ENCODE assay signal across 26 cellular contexts in genomic region chr17:72492494-72492893, GRCh38.
DNase-seq lines count a peak whose midpoint lies in the region; ATAC-seq, FAIRE-seq and TF ChIP-seq lines count a peak whose summit lies in the region.
"Had no signal": no experiment of that assay in that cellular context is flagged by ENCODE, and none has a peak within 500 bp of the region (broad histone marks: within the 10 kb centered on the region; RNA-seq: fewer than 3 reads in every experiment).

No MANE protein-coding gene starts in this region.

- H3K9me3 Mint-ChIP-seq in HFFc6, result no peaks in the 10 kb centered on the region
- H3K9me3 Mint-ChIP-seq: H9 had no signal

- in situ Hi-C loops in HepG2 (cut with HindIII; ENCODE audit: extremely low pct_ligation_motif_present, low pct_unique_long_range_greater_than_20kb), result no loop called here
- in situ Hi-C loops in K562 (cut with MboI), result no loop called here

- H3K27ac ChIP-seq in HepG2 (ENCODE audit: extremely low read length, insufficient read depth, low read length), result no peak overlapping the region
- no peak overlapping the region for H3K27ac ChIP-seq in right lobe of liver
- H3K27ac ChIP-seq in K562 (ENCODE audit: extremely low read depth, low read depth, low read length), result no peak overlapping the region
- no peak overlapping the region for H3K27ac ChIP-seq in spleen
- no peak overlapping the region for H3K27ac ChIP-seq in PC-9
- H3K27ac ChIP-seq: 22Rv1; BLaER1 treated with 17β-estradiol and CSF1 and Interleukin-3, amounts not matched to agents 10 nM and 100 nM had no signal

- H3K27me3 ChIP-seq in HepG2 (ENCODE audit: control insufficient read depth in 1 of 2, insufficient read depth in 2 of 2, low read length in 2 of 2), result no peaks in the 10 kb centered on the region
- no peaks in the 10 kb centered on the region for H3K27me3 ChIP-seq in right lobe of liver
- no peaks in the 10 kb centered on the region for H3K27me3 ChIP-seq in K562 (ENCODE audit: control insufficient read depth in 2 of 2, insufficient read depth in 2 of 2, low read length in 2 of 2)
- peaks cover 0 to 12% (median 0%) of the 10 kb centered on the region in 7 donors for H3K27me3 ChIP-seq in spleen (replicated peaks in 1 of 7)
- no peaks in the 10 kb centered on the region for H3K27me3 ChIP-seq in PC-9 (ENCODE audit: insufficient read depth, low read depth)
- H3K27me3 ChIP-seq: BE2C; BLaER1 treated with 17β-estradiol and CSF1 and Interleukin-3, amounts not matched to agents 10 nM and 100 nM had no signal

- no peak overlapping the region for H3K4me3 Mint-ChIP-seq in HFFc6
- H3K4me3 Mint-ChIP-seq: CD14-positive monocyte; CD4-positive, alpha-beta T cell; GM23338; H9 had no signal

- H3K9ac ChIP-seq in HepG2 (ENCODE audit: insufficient read depth, low read depth, low read length), result no peak overlapping the region
- H3K9ac ChIP-seq in K562 (ENCODE audit: insufficient read depth in 1 of 2, low read depth in 2 of 2, low read length in 2 of 2), result no peak overlapping the region
- H3K9ac ChIP-seq: BLaER1 treated with 17β-estradiol and CSF1 and Interleukin-3, amounts not matched to agents 10 nM and 100 nM had no signal

- peak; percentile 48 for DNase-seq in HepG2 (ENCODE audit: low spot score)
- no peak for DNase-seq in right lobe of liver
- no peak for DNase-seq in K562 (ENCODE audit: extremely low read depth in 1 of 4, low spot score in 3 of 4)
- DNase-seq in spleen, result peak; percentile 3
- no peak for DNase-seq in HFFc6
- no peak for DNase-seq in T-helper 2 cell
- DNase-seq in NCI-H2171 (lab: John Stamatoyannopoulos, UW), result no peak
- no peak for DNase-seq in PC-9
- DNase-seq: ACHN; AML-193; BE2C; Calu3; CD4-positive, alpha-beta T cell; COR-L47; DMS53; DMS79 treated with DMSO at 0.1 percent for 48 hours; GF-D8; H9 had no signal

- peaks cover 14% of the 10 kb centered on the region; the same call in 1 of the 2 replicates for H3F3A ChIP-seq in PC-9 (ENCODE audit: insufficient read depth, low read depth)

- no peak overlapping the region for H3K27ac Mint-ChIP-seq in HFFc6
- H3K27ac Mint-ChIP-seq: CD14-positive monocyte; CD4-positive, alpha-beta T cell; GM23338; H9 had no signal

- H3K9me1 ChIP-seq in K562 (ENCODE audit: control insufficient read depth, insufficient read depth, low read length), result no peaks in the 10 kb centered on the region

- TF ChIP-seq POLR2A in HepG2 (IDR thresholded peaks at IDR 0.05; ENCODE audit: insufficient read depth in 1 of 2, low read depth in 2 of 2, low read length in 2 of 2) (no peak), right lobe of liver (IDR thresholded peaks at IDR 0.05) (no peak), K562 (conservative IDR thresholded peaks at IDR 0.05) (no peak), spleen (IDR thresholded peaks at IDR 0.05) (no peak)

- no peaks in the 10 kb centered on the region for H3K36me3 Mint-ChIP-seq in HFFc6 (ENCODE audit: low read depth)
- H3K36me3 Mint-ChIP-seq: CD14-positive monocyte had no signal

- TF ChIP-seq CTCF in HepG2 (CRISPR knock-in tag; IDR thresholded peaks at IDR 0.05) (no peak), right lobe of liver (IDR thresholded peaks at IDR 0.05) (no peak), K562 (IDR thresholded peaks at IDR 0.05 in 2 of 3, conservative IDR thresholded peaks at IDR 0.05 in 1 of 3; ENCODE audit: insufficient read depth in 2 of 3, low read depth in 1 of 3, low read length in 3 of 3) (no peak), spleen (IDR thresholded peaks at IDR 0.05 in 8 of 11, conservative IDR thresholded peaks at IDR 0.05 in 3 of 11) (no peak), HFFc6 (IDR thresholded peaks at IDR 0.05) (no peak), PC-9 (conservative IDR thresholded peaks at IDR 0.05) (no peak)

- no peak overlapping the region for H2AFZ ChIP-seq in HepG2 (ENCODE audit: low read length)
- H2AFZ ChIP-seq in K562 (ENCODE audit: low read depth, low read length), result no peak overlapping the region
- no peak overlapping the region for H2AFZ ChIP-seq in PC-9
- H2AFZ ChIP-seq: GM23338 had no signal

- H3K4me1 Mint-ChIP-seq in HFFc6 (ENCODE audit: low read depth), result peaks cover 26% of the 10 kb centered on the region
- H3K4me1 Mint-ChIP-seq: CD14-positive monocyte had no signal

- H3K36me3 ChIP-seq in HepG2 (replicated peaks in 1 of 2; ENCODE audit: control insufficient read depth in 1 of 2, insufficient read depth in 2 of 2, low read length in 2 of 2), result peaks cover 0 to 1% of the 10 kb centered on the region in 2 experiments; a peak in 2 of 5 replicates
- H3K36me3 ChIP-seq in right lobe of liver, result no peaks in the 10 kb centered on the region
- H3K36me3 ChIP-seq in K562 (ENCODE audit: control insufficient read depth, insufficient read depth, low read length), result no peaks in the 10 kb centered on the region
- H3K36me3 ChIP-seq in spleen, result no peaks in the 10 kb centered on the region
- H3K36me3 ChIP-seq in PC-9 (ENCODE audit: low read depth), result no peaks in the 10 kb centered on the region
- H3K36me3 ChIP-seq: BE2C; BLaER1 treated with 17β-estradiol and CSF1 and Interleukin-3, amounts not matched to agents 10 nM and 100 nM had no signal

- TF ChIP-seq RAD21 in HepG2 (CRISPR knock-in tag; IDR thresholded peaks at IDR 0.05), result no peak
- TF ChIP-seq RAD21 in K562 (CRISPR knock-in tag; conservative IDR thresholded peaks at IDR 0.05 in 1 of 2, IDR thresholded peaks at IDR 0.05 in 1 of 2), result no peak

- peaks cover 4% of the 10 kb centered on the region for H3K27me3 Mint-ChIP-seq in HFFc6 (ENCODE audit: insufficient read depth)

- FAIRE-seq in HepG2 (lab: Jason Lieb, UNC) (no peak), K562 (lab: Jason Lieb, UNC) (no peak)
- FAIRE-seq: A204.1, GM12891, GM18507 had no signal

- POLR2A ChIA-PET in HepG2 (lab: Yijun Ruan, JAX), result interaction anchor here (0.6 to 1.8 kb wide), 3 partner anchors 9 to 711 kb away, joined by 4 to 11 read pairs (median 6); partner anchors contain the start of gene SOX9
- POLR2A ChIA-PET in K562 (lab: Yijun Ruan, JAX), result no interaction called here
- POLR2A ChIA-PET in PC-9 (lab: Charles Lee; ENCODE audit: unreplicated experiment), result interaction anchor here (0.5 kb wide), 1 partner anchor 1945 kb away, joined by 4 read pairs; no protein-coding TSS in a partner anchor

- BruUV-seq in HepG2 (replicated peaks; lab: Mats Ljungman, UMichigan) (no TSS peak), K562 (replicated peaks; lab: Mats Ljungman, UMichigan) (no TSS peak), PC-9 (replicated peaks; lab: Mats Ljungman, UMichigan) (no TSS peak)

- H3K9me3 ChIP-seq in HepG2 (ENCODE audit: low read length) (no peaks in the 10 kb centered on the region), right lobe of liver (no peaks in the 10 kb centered on the region), K562 (replicated peaks; ENCODE audit: control insufficient read depth, insufficient read depth, low read depth, low read length) (no peaks in the 10 kb centered on the region), spleen (peaks cover 0 to 15% (median 9%) of the 10 kb centered on the region in 8 donors), PC-9 (ENCODE audit: insufficient read depth, low read depth) (no peaks in the 10 kb centered on the region)

- no peaks in the 10 kb centered on the region for H3K9me2 ChIP-seq in PC-9 (ENCODE audit: insufficient read depth)

- peaks cover 14% of the 10 kb centered on the region; the same call in 1 of the 2 replicates for H4K20me1 ChIP-seq in HepG2 (ENCODE audit: insufficient read depth, low read length)
- no peaks in the 10 kb centered on the region for H4K20me1 ChIP-seq in K562 (replicated peaks; ENCODE audit: control insufficient read depth, insufficient read depth, low read length)
- H4K20me1 ChIP-seq in PC-9 (ENCODE audit: insufficient read depth), result peaks cover 10% of the 10 kb centered on the region
- H4K20me1 ChIP-seq: BLaER1 treated with 17β-estradiol and CSF1 and Interleukin-3, amounts not matched to agents 10 nM and 100 nM had no signal

- intact Hi-C loops in HepG2 (cut with micrococcal nuclease; ENCODE audit: unreplicated experiment) (no loop called here), right lobe of liver (cut with DNase I) (no loop called here), K562 (cut with micrococcal nuclease) (no loop called here), spleen (cut with DNase I; ENCODE audit: low total_unique reads) (no loop called here), PC-9 (cut with micrococcal nuclease; ENCODE audit: unreplicated experiment) (no loop called here)

- CTCF ChIA-PET in HepG2 (lab: Yijun Ruan, JAX; ENCODE audit: low intra/inter-chr PET ratio, low total read pairs) (no interaction called here), K562 (lab: Yijun Ruan, JAX; ENCODE audit: low intra/inter-chr PET ratio) (no interaction called here), PC-9 (lab: Charles Lee) (interaction anchor here (0.7 kb wide), 2 partner anchors 15 to 1836 kb away, joined by 3 to 4 read pairs; no protein-coding TSS in a partner anchor)

- no peak for ATAC-seq in HepG2
- no peak for ATAC-seq in right lobe of liver
- no peak for ATAC-seq in K562
- ATAC-seq: GM23338, HCT116 had no signal

- H3K4me1 ChIP-seq in HepG2 (ENCODE audit: insufficient read depth, low read length) (peaks cover 75% of the 10 kb centered on the region), right lobe of liver (peaks cover 0 to 4% (median 0%) of the 10 kb centered on the region in 4 donors), K562 (replicated peaks in 1 of 2; ENCODE audit: control insufficient read depth in 2 of 2, insufficient read depth in 2 of 2, low read length in 2 of 2) (no peaks in the 10 kb centered on the region), spleen (no peaks in the 10 kb centered on the region), PC-9 (replicated peaks; ENCODE audit: insufficient read depth) (peaks cover 17% of the 10 kb centered on the region)
- H3K4me1 ChIP-seq: BE2C; BLaER1 treated with 17β-estradiol and CSF1 and Interleukin-3, amounts not matched to agents 10 nM and 100 nM had no signal

- WGBS in HepG2 (ENCODE audit: low lambda C conversion rate), result 90% methylated on average over 2 of the region's 2 CpGs
- WGBS in right lobe of liver (ENCODE audit: insufficient coverage, low coverage, low lambda C conversion rate, missing lambda C conversion rate), result 95% methylated on average over 2 of the region's 2 CpGs
- 0% methylated on average over 2 of the region's 2 CpGs for WGBS in K562 (ENCODE audit: insufficient coverage, low coverage, missing lambda C conversion rate)
- 89 to 100% (median 94%) methylated on average over 2 of the region's 2 CpGs for WGBS in spleen, 5 donors

- H3K79me2 ChIP-seq in HepG2 (ENCODE audit: insufficient read depth, low read length) (peaks cover 93% of the 10 kb centered on the region), K562 (ENCODE audit: control insufficient read depth, insufficient read depth, low read length) (no peaks in the 10 kb centered on the region), PC-9 (ENCODE audit: low read depth) (peaks cover 100% of the 10 kb centered on the region)

- no peak overlapping the region for H3K4me3 ChIP-seq in HepG2 (replicated peaks in 1 of 3; ENCODE audit: insufficient read depth in 1 of 3, low read depth in 2 of 3, low read length in 3 of 3)
- H3K4me3 ChIP-seq in right lobe of liver, result no peak overlapping the region
- H3K4me3 ChIP-seq in K562, result no peak overlapping the region
- no peak overlapping the region for H3K4me3 ChIP-seq in spleen
- no peak overlapping the region for H3K4me3 ChIP-seq in PC-9
- H3K4me3 ChIP-seq: BLaER1 treated with 17β-estradiol and CSF1 and Interleukin-3, amounts not matched to agents 10 nM and 100 nM; GM23338 had no signal

- TF ChIP-seq EP300 in HepG2 (IDR thresholded peaks at IDR 0.05; ENCODE audit: low read depth in 2 of 2, low read length in 2 of 2) (no peak; a peak in 1 of 4 replicates), HepG2 (CRISPR knock-in tag; IDR thresholded peaks at IDR 0.05; ENCODE audit: borderline replicate concordance) (no peak), K562 (IDR thresholded peaks at IDR 0.05; ENCODE audit: low read length) (no peak)

- no peak overlapping the region for H3K4me2 ChIP-seq in HepG2 (ENCODE audit: low read depth, low read length)
- H3K4me2 ChIP-seq in K562 (ENCODE audit: insufficient read depth, low read length), result no peak overlapping the region
- H3K4me2 ChIP-seq in PC-9, result no peak overlapping the region
- H3K4me2 ChIP-seq: BLaER1 treated with 17β-estradiol and CSF1 and Interleukin-3, amounts not matched to agents 10 nM and 100 nM; GM23338 had no signal

Comparison
In these comparisons a context has a peak if more than half of its experiments do, and no peak if none do; other contexts are left out.
1. DNase-seq: peak in HepG2 (single experiment) and spleen (single experiment); none in right lobe of liver (0 of 3), K562 (0 of 4), HFFc6 (single experiment), T-helper 2 cell (0 of 5), NCI-H2171 (single experiment) and PC-9 (0 of 2).
2. Of the 241 proteins assayed by ChIP-seq in both HepG2 and K562: peak only in HepG2: GATAD2A, HDAC1 and ZBTB33; only in K562: none; in both: MAFF and MAFK; in neither: 235; mixed calls (peak in some experiments, not most) for 1.